ENCODE assay signal across 13 cellular contexts in the genomic region with DNA sequence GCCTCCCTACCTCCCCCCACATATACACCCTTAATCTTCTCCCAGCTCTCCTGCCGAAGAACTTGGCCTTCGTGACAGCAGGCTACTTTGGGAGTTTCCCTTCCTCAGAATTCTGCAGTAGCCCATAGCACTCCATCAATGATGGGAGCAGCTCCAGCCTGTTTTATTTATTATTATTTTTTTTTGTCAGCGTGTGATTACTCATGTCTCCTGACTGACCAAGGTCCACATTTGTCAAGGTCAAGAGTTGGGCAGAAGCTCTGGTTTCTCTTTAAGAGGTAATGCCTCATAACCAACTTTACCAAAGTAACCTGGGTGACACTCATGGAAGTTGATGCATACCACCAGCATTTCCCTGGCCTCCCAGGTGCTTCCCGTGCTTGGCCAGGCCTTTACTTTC.
"Had no signal": no experiment of that assay in that cellular context is flagged by ENCODE, and none has a peak within 500 bp of the region (broad histone marks: within the 10 kb centered on the region; RNA-seq: fewer than 3 reads in every experiment).

No MANE protein-coding gene starts in this region.

- H3K27ac Mint-ChIP-seq: activated T-helper 1 cell treated with anti-CD3 and anti-CD28 coated beads, Interleukin-12 subunit alpha, Interleukin-12 subunit beta, Interleukin-2, Interleukin-4 antibody, amounts not matched to agents 30 ng/mL and 10 ng/mL and 1 ng/mL, durations not matched to agents 14 hours and 24 hours and 36 hours had no signal

- ATAC-seq: activated CD4-positive, CD25-positive, alpha-beta regulatory T cell treated with anti-CD3 and anti-CD28 coated beads, Interleukin-2, amount 50 U/mL, for 24 hours had no signal

- FAIRE-seq: colon had no signal

- H3K4me3 Mint-ChIP-seq: activated T-helper 1 cell treated with anti-CD3 and anti-CD28 coated beads, Interleukin-12 subunit alpha, Interleukin-12 subunit beta, Interleukin-2, Interleukin-4 antibody, amounts not matched to agents 30 ng/mL and 10 ng/mL and 1 ng/mL, durations not matched to agents 14 hours and 24 hours and 36 hours had no signal

- DNase-seq: activated CD4-positive, alpha-beta T cell treated with anti-CD3 and anti-CD28 coated beads, Interleukin-2, amount 50 U/mL, for 1 hour; activated CD8-positive, alpha-beta memory T cell treated with anti-CD3 and anti-CD28 coated beads for 24 hours; activated naive CD4-positive, alpha-beta T cell; caudate nucleus; effector CD4-positive, alpha-beta T cell; hippocampal formation; right lobe of liver; stomach; testis; upper lobe of left lung had no signal

- H3K9me3 Mint-ChIP-seq: activated T-helper 1 cell treated with anti-CD3 and anti-CD28 coated beads, Interleukin-12 subunit alpha, Interleukin-12 subunit beta, Interleukin-2, Interleukin-4 antibody, amounts not matched to agents 30 ng/mL and 10 ng/mL and 1 ng/mL, durations not matched to agents 14 hours and 24 hours and 36 hours had no signal
